Comparison of ENCODE assay signal across 8 cellular contexts in the genomic region with DNA sequence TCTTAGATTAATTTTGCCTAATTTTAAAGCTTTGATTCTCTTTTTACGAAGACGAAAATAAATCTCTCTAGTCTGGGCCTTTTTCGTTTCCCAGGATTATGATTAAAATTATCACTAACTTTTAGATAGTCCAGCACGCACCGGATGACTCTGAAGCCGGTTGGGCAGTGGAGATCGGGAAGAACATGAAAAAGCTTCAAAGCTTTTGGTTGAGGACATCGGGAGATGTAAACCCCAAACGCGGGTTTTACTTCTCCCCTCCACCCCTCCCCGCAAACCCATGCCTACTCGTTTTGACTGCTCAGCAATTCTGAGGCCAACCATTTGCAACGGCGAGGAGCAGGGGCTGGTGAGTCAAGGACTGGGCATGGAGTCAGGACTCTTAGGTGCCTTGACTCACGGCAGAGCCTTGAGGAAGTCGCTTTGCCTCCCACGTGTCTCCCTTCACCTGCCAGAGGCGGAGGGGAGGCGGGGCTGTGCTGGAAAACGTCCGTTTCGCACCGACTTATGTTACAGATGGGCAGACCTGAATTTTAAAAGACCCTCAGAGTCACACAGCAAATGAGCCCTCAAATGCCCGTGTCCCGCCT. TPM values are rescaled to one million over a fixed set of nuclear protein-coding genes. Genes with fewer than 3 reads are reported as not detected.
DNase-seq lines count a peak whose midpoint lies in the region; ATAC-seq and TF ChIP-seq lines count a peak whose summit lies in the region.

No MANE protein-coding gene starts in this region.

- peaks cover 0 to 21% (median 0%) of the 10 kb centered on the region in 4 donors for H3K4me1 ChIP-seq in Peyer's patch

- H3K27ac ChIP-seq in Peyer's patch (peak overlapping the region; percentile 81 to 90 (median 84)), substantia nigra (ENCODE audit: low read depth, low read length, poor library complexity, severe bottlenecking) (peak overlapping the region; percentile 81)

- DNase-seq in DMS79 treated with DMSO at 0.1 percent for 48 hours (lab: John Stamatoyannopoulos, UW) (peak; percentile 69), Peyer's patch (peak; percentile 65 to 90 (median 79)), germinal center (ENCODE audit: low spot score) (peak; percentile 59), nucleus accumbens (lab: John Stamatoyannopoulos, UW) (peak in 36 of 56 donors; percentile 9 to 74 (median 52)), substantia nigra (lab: John Stamatoyannopoulos, UW) (peak in 28 of 49 donors; percentile 19 to 75 (median 36))
- DNase-seq in activated naive CD4-positive, alpha-beta T cell treated with Interleukin-2 at 50 U/mL for 16 hours: peak; percentile 66

- no peak for TF ChIP-seq POLR2A in Peyer's patch (IDR thresholded peaks at IDR 0.05)

- H3K27me3 ChIP-seq in Peyer's patch: no peaks in the 10 kb centered on the region

- ATAC-seq in HG03432 (IDR thresholded peaks at IDR 0.05; ENCODE audit: unreplicated experiment) (peak; percentile 31), GM21576 (IDR thresholded peaks at IDR 0.05; ENCODE audit: unreplicated experiment) (no peak)

- no peaks in the 10 kb centered on the region for H3K9me3 ChIP-seq in Peyer's patch

- peak overlapping the region; percentile 68 to 93 (median 70) for H3K4me3 ChIP-seq in Peyer's patch

- H3K36me3 ChIP-seq in Peyer's patch: no peaks in the 10 kb centered on the region

- TF ChIP-seq CTCF in Peyer's patch (IDR thresholded peaks at IDR 0.05): no peak

RNA-seq across cellular contexts. Expression of gene DUSP14, which starts 1.0 kb away (rescaled TPM):
- total RNA-seq in Peyer's patch: 1 to 10 TPM; 2.2 to 2.7 (median 2.6) TPM
